Comparison of ENCODE assay signal across 28 cellular contexts in the genomic region with DNA sequence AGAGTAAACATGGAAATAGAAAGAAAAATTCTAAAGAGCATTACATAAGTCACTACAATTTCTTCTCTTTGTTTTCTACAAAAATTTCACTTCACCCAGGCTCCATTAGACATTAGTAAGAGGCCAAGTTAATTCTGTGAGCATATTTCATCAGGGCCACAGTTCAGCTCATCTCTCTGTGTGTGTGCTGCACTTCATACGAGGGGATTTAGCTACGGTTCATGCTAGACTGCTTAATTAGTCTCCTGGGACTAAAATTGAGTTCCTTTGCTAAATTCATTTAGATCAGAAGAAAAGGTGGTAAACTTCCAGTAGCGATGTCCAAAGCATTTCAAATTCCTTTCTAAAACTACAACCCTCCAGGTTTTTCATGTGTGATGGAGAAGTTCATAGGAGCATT.
"Had no signal": no experiment of that assay in that cellular context is flagged by ENCODE, and none has a peak within 500 bp of the region (broad histone marks: within the 10 kb centered on the region; RNA-seq: fewer than 3 reads in every experiment).

No MANE protein-coding gene starts in this region.

- H3K4me1 ChIP-seq: adrenal gland, ascending aorta, left ventricle myocardium inferior, psoas muscle, vagina had no signal

- ATAC-seq: activated CD4-positive, CD25-positive, alpha-beta regulatory T cell treated with anti-CD3 and anti-CD28 coated beads, Interleukin-2, amount 50 U/mL, for 24 hours; effector memory CD8-positive, alpha-beta T cell; gastrocnemius medialis; psoas muscle; right cardiac atrium; stimulated activated naive CD8-positive, alpha-beta T cell treated with anti-CD3 and anti-CD28 coated beads, Interleukin-15, Interleukin-2, amounts not matched to agents 100 U/mL and 50 U/mL, for 24 hours had no signal

- H3K27ac Mint-ChIP-seq: activated naive CD4-positive, alpha-beta T cell treated with anti-CD3 and anti-CD28 coated beads for 36 hours; activated naive CD8-positive, alpha-beta T cell treated with anti-CD3 and anti-CD28 coated beads for 36 hours; effector memory CD8-positive, alpha-beta T cell; type B pancreatic cell had no signal

- H3K27me3 ChIP-seq: adrenal gland, ascending aorta, brain microvascular endothelial cell, dorsolateral prefrontal cortex, gastrocnemius medialis, ovary, vagina had no signal

- H3K27me3 Mint-ChIP-seq: activated naive CD8-positive, alpha-beta T cell treated with anti-CD3 and anti-CD28 coated beads for 36 hours; effector memory CD8-positive, alpha-beta T cell; naive B cell had no signal

- DNase-seq: activated CD4-positive, alpha-beta T cell treated with anti-CD3 and anti-CD28 coated beads for 48 hours; activated CD4-positive, alpha-beta T cell treated with anti-CD3 and anti-CD28 coated beads, Interleukin-2, amount 50 U/mL, for 48 hours; activated CD8-positive, alpha-beta memory T cell treated with anti-CD3 and anti-CD28 coated beads for 24 hours; activated effector memory CD4-positive, alpha-beta T cell treated with anti-CD3 and anti-CD28 coated beads, Interleukin-2, amount 50 U/mL, for 16 hours; activated naive CD4-positive, alpha-beta T cell treated with anti-CD3 and anti-CD28 coated beads for 36 hours; activated naive CD8-positive, alpha-beta T cell treated with anti-CD3 and anti-CD28 coated beads for 36 hours; adrenal gland; brain microvascular endothelial cell; dorsolateral prefrontal cortex; effector memory CD8-positive, alpha-beta T cell; erythroblast; gastrocnemius medialis; glutamatergic neuron; islet precursor cell; left ventricle myocardium inferior; naive B cell; nephron progenitor cell; ovary; psoas muscle; right cardiac atrium; stimulated activated naive CD8-positive, alpha-beta T cell treated with anti-CD3 and anti-CD28 coated beads, Interleukin-15, Interleukin-2, amounts not matched to agents 100 U/mL and 50 U/mL, for 24 hours; WERI-Rb-1 had no signal

- H3K36me3 Mint-ChIP-seq: type B pancreatic cell had no signal

- H3K27ac ChIP-seq: adrenal gland, ascending aorta, brain microvascular endothelial cell, coronary artery, dorsolateral prefrontal cortex, gastrocnemius medialis, left ventricle myocardium inferior, ovary, psoas muscle, vagina, WERI-Rb-1 had no signal

- H3K4me3 Mint-ChIP-seq: activated naive CD4-positive, alpha-beta T cell treated with anti-CD3 and anti-CD28 coated beads for 36 hours; activated naive CD8-positive, alpha-beta T cell treated with anti-CD3 and anti-CD28 coated beads for 36 hours; effector memory CD8-positive, alpha-beta T cell; naive B cell; nephron progenitor cell; type B pancreatic cell had no signal

- H3K9me3 ChIP-seq: adrenal gland, gastrocnemius medialis, ovary, vagina had no signal

- H3K4me3 ChIP-seq: adrenal gland, ascending aorta, coronary artery, dorsolateral prefrontal cortex, gastrocnemius medialis, left ventricle myocardium inferior, lung, ovary, psoas muscle, vagina had no signal

- H3K36me3 ChIP-seq: adrenal gland, ascending aorta, brain microvascular endothelial cell, gastrocnemius medialis, left ventricle myocardium inferior, ovary, vagina, WERI-Rb-1 had no signal
